ENCODE assay signal across 19 cellular contexts in the genomic region with DNA sequence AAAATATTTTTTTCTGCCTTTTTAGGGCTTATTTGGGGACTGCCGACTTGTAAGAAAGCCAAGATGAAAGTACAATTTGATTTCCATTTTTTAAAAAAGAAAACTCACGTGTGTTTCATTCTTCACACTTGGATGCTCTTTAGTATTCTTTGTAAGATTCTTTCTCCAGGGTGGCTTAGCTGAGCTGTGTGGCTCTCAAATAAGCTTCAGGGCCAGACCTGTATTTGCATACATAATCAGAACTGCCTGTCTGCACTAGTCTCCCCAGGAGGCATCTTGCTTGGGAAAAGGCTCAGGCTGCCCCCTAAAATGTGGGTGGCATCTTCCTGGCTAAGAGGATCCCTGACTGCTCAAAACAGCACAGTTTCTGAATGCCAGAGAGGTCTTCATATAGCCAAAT.
DNase-seq lines count a peak whose midpoint lies in the region; ATAC-seq lines count a peak whose summit lies in the region.
"Had no signal": no experiment of that assay in that cellular context is flagged by ENCODE, and none has a peak within 500 bp of the region (broad histone marks: within the 10 kb centered on the region; RNA-seq: fewer than 3 reads in every experiment).

No MANE protein-coding gene starts in this region.

- peaks cover 60% of the 10 kb centered on the region for H3K36me3 Mint-ChIP-seq in stimulated activated naive CD8-positive, alpha-beta T cell treated with anti-CD3 and anti-CD28 coated beads, Interleukin-15, Interleukin-2, amounts not matched to agents 100 ng/mL and 50 ng/mL, for 24 hours (ENCODE audit: low read depth)
- H3K36me3 Mint-ChIP-seq in activated T-helper 1 cell treated with anti-CD3 and anti-CD28 coated beads, Interleukin-12 subunit alpha, Interleukin-12 subunit beta, Interleukin-2, Interleukin-4 antibody, amounts not matched to agents 30 ng/mL and 10 ng/mL and 1 ng/mL, durations not matched to agents 14 hours and 24 hours and 36 hours (ENCODE audit: low read depth), result peaks cover 33% of the 10 kb centered on the region
- peaks cover 11 to 16% of the 10 kb centered on the region in 2 donors for H3K36me3 Mint-ChIP-seq in stimulated activated naive B cell treated with anti-CD40 and anti-IgM and Interleukin-4, amounts not matched to agents 10 μg/mL and 1 μg/mL and 100 μg/mL, for 72 hours
- no peaks in the 10 kb centered on the region for H3K36me3 Mint-ChIP-seq in stimulated activated effector memory CD8-positive, alpha-beta T cell treated with anti-CD3 and anti-CD28 coated beads, Interleukin-12 subunit alpha, Interleukin-12 subunit beta, amount 100 ng/mL, for 72 hours
- H3K36me3 Mint-ChIP-seq: CD14-positive monocyte; CD8-positive, alpha-beta T cell had no signal

- intact Hi-C loops in activated T-helper 1 cell treated with anti-CD3 and anti-CD28 coated beads, Interleukin-12 subunit alpha, Interleukin-12 subunit beta, Interleukin-2, Interleukin-4 antibody, amounts not matched to agents 30 ng/mL and 10 ng/mL and 1 ng/mL, durations not matched to agents 14 hours and 24 hours and 36 hours (cut with micrococcal nuclease), result no loop called here

- no peaks in the 10 kb centered on the region for H3K27me3 Mint-ChIP-seq in stimulated activated naive CD8-positive, alpha-beta T cell treated with anti-CD3 and anti-CD28 coated beads, Interleukin-15, Interleukin-2, amounts not matched to agents 100 ng/mL and 50 ng/mL, for 24 hours
- no peaks in the 10 kb centered on the region for H3K27me3 Mint-ChIP-seq in activated T-helper 1 cell treated with anti-CD3 and anti-CD28 coated beads, Interleukin-12 subunit alpha, Interleukin-12 subunit beta, Interleukin-2, Interleukin-4 antibody, amounts not matched to agents 30 ng/mL and 10 ng/mL and 1 ng/mL, durations not matched to agents 14 hours and 24 hours and 36 hours (ENCODE audit: insufficient read depth)
- H3K27me3 Mint-ChIP-seq in stimulated activated naive B cell treated with anti-CD40 and anti-IgM and Interleukin-4, amounts not matched to agents 10 μg/mL and 1 μg/mL and 100 μg/mL, for 72 hours, result peaks cover 0 to 7% of the 10 kb centered on the region in 2 donors

- DNase-seq in stimulated activated naive CD8-positive, alpha-beta T cell treated with anti-CD3 and anti-CD28 coated beads, Interleukin-15, Interleukin-2, amounts not matched to agents 100 U/mL and 50 U/mL, for 24 hours, result no peak
- DNase-seq in NCI-H526 treated with DMSO at 0.1 percent for 48 hours (lab: John Stamatoyannopoulos, UW) (peak; percentile 26), NCI-H524 (lab: John Stamatoyannopoulos, UW) (no peak)
- DNase-seq in activated T-helper 1 cell treated with anti-CD3 and anti-CD28 coated beads, Interleukin-12 subunit alpha, Interleukin-12 subunit beta, Interleukin-2, Interleukin-4 antibody, amounts not matched to agents 30 ng/mL and 10 ng/mL and 1 ng/mL, durations not matched to agents 14 hours and 24 hours and 36 hours (ENCODE audit: low spot score), result no peak
- no peak for DNase-seq in stimulated activated naive B cell treated with anti-CD40 and anti-IgM and Interleukin-4, amounts not matched to agents 10 μg/mL and 1 μg/mL and 100 μg/mL, for 72 hours
- no peak for DNase-seq in stimulated activated effector memory CD8-positive, alpha-beta T cell treated with anti-CD3 and anti-CD28 coated beads, Interleukin-12 subunit alpha, Interleukin-12 subunit beta, amount 100 ng/mL, for 72 hours (ENCODE audit: low spot score in 2 of 2)
- DNase-seq in effector CD8-positive, alpha-beta T cell (lab: John Stamatoyannopoulos, UW), result no peak
- DNase-seq: BE2C, COR-L47, DMS153, DMS79 treated with DMSO at 0.1 percent for 48 hours, EL, GDM1, GM23248 had no signal

- ATAC-seq in stimulated activated naive CD8-positive, alpha-beta T cell treated with anti-CD3 and anti-CD28 coated beads, Interleukin-15, Interleukin-2, amounts not matched to agents 100 U/mL and 50 U/mL, for 24 hours, result no peak
- ATAC-seq in stimulated activated naive B cell treated with anti-CD40 and anti-IgM and Interleukin-4, amounts not matched to agents 10 μg/mL and 1 μg/mL and 100 μg/mL, for 72 hours (replicated peaks), result peak; percentile 55 to 78
- no peak for ATAC-seq in stimulated activated effector memory CD8-positive, alpha-beta T cell treated with anti-CD3 and anti-CD28 coated beads, Interleukin-12 subunit alpha, Interleukin-12 subunit beta, amount 100 ng/mL, for 72 hours
- ATAC-seq: CD8-positive, alpha-beta T cell; HCT116; HepG2 had no signal

- peaks cover 9% of the 10 kb centered on the region for H3K9me3 Mint-ChIP-seq in stimulated activated naive CD8-positive, alpha-beta T cell treated with anti-CD3 and anti-CD28 coated beads, Interleukin-15, Interleukin-2, amounts not matched to agents 100 ng/mL and 50 ng/mL, for 24 hours
- H3K9me3 Mint-ChIP-seq in activated T-helper 1 cell treated with anti-CD3 and anti-CD28 coated beads, Interleukin-12 subunit alpha, Interleukin-12 subunit beta, Interleukin-2, Interleukin-4 antibody, amounts not matched to agents 30 ng/mL and 10 ng/mL and 1 ng/mL, durations not matched to agents 14 hours and 24 hours and 36 hours, result peaks cover 25% of the 10 kb centered on the region
- H3K9me3 Mint-ChIP-seq in stimulated activated naive B cell treated with anti-CD40 and anti-IgM and Interleukin-4, amounts not matched to agents 10 μg/mL and 1 μg/mL and 100 μg/mL, for 72 hours, result peaks cover 4 to 15% of the 10 kb centered on the region in 2 donors
- H3K9me3 Mint-ChIP-seq in stimulated activated effector memory CD8-positive, alpha-beta T cell treated with anti-CD3 and anti-CD28 coated beads, Interleukin-12 subunit alpha, Interleukin-12 subunit beta, amount 100 ng/mL, for 72 hours, result peaks cover 3% of the 10 kb centered on the region

- H3K27ac Mint-ChIP-seq in stimulated activated naive CD8-positive, alpha-beta T cell treated with anti-CD3 and anti-CD28 coated beads, Interleukin-15, Interleukin-2, amounts not matched to agents 100 ng/mL and 50 ng/mL, for 24 hours, result peak overlapping the region; percentile 79
- peak overlapping the region; percentile 92 for H3K27ac Mint-ChIP-seq in activated T-helper 1 cell treated with anti-CD3 and anti-CD28 coated beads, Interleukin-12 subunit alpha, Interleukin-12 subunit beta, Interleukin-2, Interleukin-4 antibody, amounts not matched to agents 30 ng/mL and 10 ng/mL and 1 ng/mL, durations not matched to agents 14 hours and 24 hours and 36 hours
- H3K27ac Mint-ChIP-seq in stimulated activated naive B cell treated with anti-CD40 and anti-IgM and Interleukin-4, amounts not matched to agents 10 μg/mL and 1 μg/mL and 100 μg/mL, for 72 hours, result peak overlapping the region; percentile 83
- no peak overlapping the region for H3K27ac Mint-ChIP-seq in stimulated activated effector memory CD8-positive, alpha-beta T cell treated with anti-CD3 and anti-CD28 coated beads, Interleukin-12 subunit alpha, Interleukin-12 subunit beta, amount 100 ng/mL, for 72 hours
- H3K27ac Mint-ChIP-seq: CD14-positive monocyte had no signal

- no peak overlapping the region for H3K4me3 Mint-ChIP-seq in stimulated activated naive CD8-positive, alpha-beta T cell treated with anti-CD3 and anti-CD28 coated beads, Interleukin-15, Interleukin-2, amounts not matched to agents 100 ng/mL and 50 ng/mL, for 24 hours
- H3K4me3 Mint-ChIP-seq in activated T-helper 1 cell treated with anti-CD3 and anti-CD28 coated beads, Interleukin-12 subunit alpha, Interleukin-12 subunit beta, Interleukin-2, Interleukin-4 antibody, amounts not matched to agents 30 ng/mL and 10 ng/mL and 1 ng/mL, durations not matched to agents 14 hours and 24 hours and 36 hours, result no peak overlapping the region
- H3K4me3 Mint-ChIP-seq in stimulated activated naive B cell treated with anti-CD40 and anti-IgM and Interleukin-4, amounts not matched to agents 10 μg/mL and 1 μg/mL and 100 μg/mL, for 72 hours, result peak overlapping the region; percentile 63 to 81
- H3K4me3 Mint-ChIP-seq in stimulated activated effector memory CD8-positive, alpha-beta T cell treated with anti-CD3 and anti-CD28 coated beads, Interleukin-12 subunit alpha, Interleukin-12 subunit beta, amount 100 ng/mL, for 72 hours, result no peak overlapping the region
- H3K4me3 Mint-ChIP-seq: CD14-positive monocyte; CD8-positive, alpha-beta T cell had no signal

- H3K4me1 Mint-ChIP-seq in stimulated activated naive CD8-positive, alpha-beta T cell treated with anti-CD3 and anti-CD28 coated beads, Interleukin-15, Interleukin-2, amounts not matched to agents 100 ng/mL and 50 ng/mL, for 24 hours (ENCODE audit: low read depth), result peaks cover 69% of the 10 kb centered on the region
- H3K4me1 Mint-ChIP-seq in activated T-helper 1 cell treated with anti-CD3 and anti-CD28 coated beads, Interleukin-12 subunit alpha, Interleukin-12 subunit beta, Interleukin-2, Interleukin-4 antibody, amounts not matched to agents 30 ng/mL and 10 ng/mL and 1 ng/mL, durations not matched to agents 14 hours and 24 hours and 36 hours (ENCODE audit: low read depth), result peaks cover 36% of the 10 kb centered on the region
- H3K4me1 Mint-ChIP-seq in stimulated activated naive B cell treated with anti-CD40 and anti-IgM and Interleukin-4, amounts not matched to agents 10 μg/mL and 1 μg/mL and 100 μg/mL, for 72 hours, result peaks cover 23 to 60% of the 10 kb centered on the region in 2 donors
- H3K4me1 Mint-ChIP-seq in stimulated activated effector memory CD8-positive, alpha-beta T cell treated with anti-CD3 and anti-CD28 coated beads, Interleukin-12 subunit alpha, Interleukin-12 subunit beta, amount 100 ng/mL, for 72 hours, result peaks cover 20% of the 10 kb centered on the region
- H3K4me1 Mint-ChIP-seq: CD14-positive monocyte had no signal

Comparison
In these comparisons a context has a peak if more than half of its experiments do, and no peak if none do; other contexts are left out.
1. H3K4me3 Mint-ChIP-seq: peak in stimulated activated naive B cell treated with anti-CD40 and anti-IgM and Interleukin-4, amounts not matched to agents 10 μg/mL and 1 μg/mL and 100 μg/mL, for 72 hours (2 of 2); none in stimulated activated naive CD8-positive, alpha-beta T cell treated with anti-CD3 and anti-CD28 coated beads, Interleukin-15, Interleukin-2, amounts not matched to agents 100 ng/mL and 50 ng/mL, for 24 hours (single experiment), activated T-helper 1 cell treated with anti-CD3 and anti-CD28 coated beads, Interleukin-12 subunit alpha, Interleukin-12 subunit beta, Interleukin-2, Interleukin-4 antibody, amounts not matched to agents 30 ng/mL and 10 ng/mL and 1 ng/mL, durations not matched to agents 14 hours and 24 hours and 36 hours (single experiment) and stimulated activated effector memory CD8-positive, alpha-beta T cell treated with anti-CD3 and anti-CD28 coated beads, Interleukin-12 subunit alpha, Interleukin-12 subunit beta, amount 100 ng/mL, for 72 hours (single experiment).
2. ATAC-seq: peak in stimulated activated naive B cell treated with anti-CD40 and anti-IgM and Interleukin-4, amounts not matched to agents 10 μg/mL and 1 μg/mL and 100 μg/mL, for 72 hours (2 of 2); none in stimulated activated naive CD8-positive, alpha-beta T cell treated with anti-CD3 and anti-CD28 coated beads, Interleukin-15, Interleukin-2, amounts not matched to agents 100 U/mL and 50 U/mL, for 24 hours (single experiment) and stimulated activated effector memory CD8-positive, alpha-beta T cell treated with anti-CD3 and anti-CD28 coated beads, Interleukin-12 subunit alpha, Interleukin-12 subunit beta, amount 100 ng/mL, for 72 hours (single experiment).